1 cellular context compared by ENCODE assay signal in the genomic region with DNA sequence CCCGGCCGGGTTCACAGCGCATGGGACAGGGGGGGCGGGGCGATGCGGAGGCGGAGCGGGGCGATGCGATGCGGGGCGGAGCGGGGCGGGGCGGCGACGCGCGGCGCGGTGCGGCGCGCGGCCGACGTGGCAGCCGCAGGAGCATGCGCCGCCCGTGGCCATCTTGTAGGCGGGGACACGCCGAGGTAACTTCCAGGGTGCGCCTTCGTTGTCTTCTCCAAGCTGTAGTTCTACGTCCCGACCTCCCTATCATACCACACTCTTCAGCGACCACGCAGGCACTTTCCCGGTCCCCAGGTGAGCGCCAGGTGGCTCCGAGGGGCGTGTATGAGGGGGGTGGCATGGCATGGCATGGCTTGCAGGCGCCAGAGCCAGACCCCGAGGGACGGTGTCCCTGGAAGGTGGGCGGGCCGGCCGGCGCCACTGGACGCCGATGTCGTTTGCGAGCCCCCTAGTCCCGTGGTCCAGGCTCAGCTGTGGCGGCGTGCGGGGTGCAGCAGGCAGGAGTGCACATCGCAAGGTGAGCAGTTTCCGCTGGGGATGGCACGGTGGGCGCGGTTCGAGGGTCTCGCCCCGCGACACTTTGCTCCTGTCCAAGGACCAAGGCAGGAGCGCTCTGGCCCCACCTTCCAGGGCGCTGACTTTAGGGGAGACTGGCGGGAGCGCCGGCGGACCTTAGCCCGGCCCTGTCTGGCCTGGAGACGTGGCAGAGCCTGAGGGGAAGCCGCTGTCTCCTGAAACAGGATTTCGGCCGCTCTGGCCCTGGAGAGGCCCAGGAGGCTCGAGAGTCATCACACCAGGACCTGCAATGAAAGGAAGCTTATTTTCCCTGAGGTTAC.
TF ChIP-seq lines count a peak whose summit lies in the region.

PRRC1 (plus strand) TSS at position 161 of the 839 bp plus-strand sequence. CDS start 5,840 bp downstream, outside the sequence.

TF ChIP-seq in WTC11, 78 proteins besides CTCF, POLR2A, EP300 and RAD21 (continued from another document):
- TF ChIP-seq, protein P1, sequence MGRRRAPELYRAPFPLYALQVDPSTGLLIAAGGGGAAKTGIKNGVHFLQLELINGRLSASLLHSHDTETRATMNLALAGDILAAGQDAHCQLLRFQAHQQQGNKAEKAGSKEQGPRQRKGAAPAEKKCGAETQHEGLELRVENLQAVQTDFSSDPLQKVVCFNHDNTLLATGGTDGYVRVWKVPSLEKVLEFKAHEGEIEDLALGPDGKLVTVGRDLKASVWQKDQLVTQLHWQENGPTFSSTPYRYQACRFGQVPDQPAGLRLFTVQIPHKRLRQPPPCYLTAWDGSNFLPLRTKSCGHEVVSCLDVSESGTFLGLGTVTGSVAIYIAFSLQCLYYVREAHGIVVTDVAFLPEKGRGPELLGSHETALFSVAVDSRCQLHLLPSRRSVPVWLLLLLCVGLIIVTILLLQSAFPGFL (CRISPR knock-in tag; IDR thresholded peaks at IDR 0.05; ENCODE audit: borderline replicate concordance), result no peak
- TF ChIP-seq FOXJ3 (CRISPR knock-in tag; IDR thresholded peaks at IDR 0.05; ENCODE audit: borderline replicate concordance) (no peak), OVOL2 (CRISPR knock-in tag; IDR thresholded peaks at IDR 0.05; ENCODE audit: borderline replicate concordance) (no peak), NR2C2 (CRISPR knock-in tag; IDR thresholded peaks at IDR 0.05) (no peak), ZNF121 (CRISPR knock-in tag; IDR thresholded peaks at IDR 0.05) (0 out of 2 replicates have a peak, but pooled peaks have one; percentile 21), FOXK1 (CRISPR knock-in tag; IDR thresholded peaks at IDR 0.05) (peak; percentile 76)
- TF ChIP-seq, protein P2, sequence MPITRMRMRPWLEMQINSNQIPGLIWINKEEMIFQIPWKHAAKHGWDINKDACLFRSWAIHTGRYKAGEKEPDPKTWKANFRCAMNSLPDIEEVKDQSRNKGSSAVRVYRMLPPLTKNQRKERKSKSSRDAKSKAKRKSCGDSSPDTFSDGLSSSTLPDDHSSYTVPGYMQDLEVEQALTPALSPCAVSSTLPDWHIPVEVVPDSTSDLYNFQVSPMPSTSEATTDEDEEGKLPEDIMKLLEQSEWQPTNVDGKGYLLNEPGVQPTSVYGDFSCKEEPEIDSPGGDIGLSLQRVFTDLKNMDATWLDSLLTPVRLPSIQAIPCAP (CRISPR knock-in tag; IDR thresholded peaks at IDR 0.05), result peak; percentile 47; the same call in 1 of the 2 replicates
TF ChIP-seq in WTC11: peak in this region for 25.
